1 cellular context compared by ENCODE assay signal in genomic region chr22:43706558-43707328, GRCh38.
TF ChIP-seq lines count a peak whose summit lies in the region.

No MANE protein-coding gene starts in this region.

TF ChIP-seq in IMR-90, 13 proteins besides CTCF, POLR2A, EP300 and RAD21:
- TF ChIP-seq ELK1 (IDR thresholded peaks at IDR 0.05; ENCODE audit: borderline replicate concordance, low read depth, low read length) (no peak), CEBPB (IDR thresholded peaks at IDR 0.05; ENCODE audit: low read depth, low read length) (0 out of 2 replicates have a peak, but pooled peaks have one; percentile 11)
